In genomic region chr1:159821171-159821867, GRCh38 we compare ENCODE assay signal across 11 cellular contexts. TPM values are rescaled to one million over a fixed set of nuclear protein-coding genes. Genes with fewer than 3 reads are reported as not detected.
DNase-seq lines count a peak whose midpoint lies in the region; ATAC-seq and TF ChIP-seq lines count a peak whose summit lies in the region.
"Had no signal": no experiment of that assay in that cellular context is flagged by ENCODE, and none has a peak within 500 bp of the region (broad histone marks: within the 10 kb centered on the region; RNA-seq: fewer than 3 reads in every experiment).

No MANE protein-coding gene starts in this region.

- ATAC-seq in HG03520 (IDR thresholded peaks at IDR 0.05; ENCODE audit: unreplicated experiment) = peak; percentile 59
- peak; percentile 66 to 83 for ATAC-seq in lower lobe of right lung
- ATAC-seq in GM19035 (IDR thresholded peaks at IDR 0.05; ENCODE audit: unreplicated experiment) = no peak
- no peak for ATAC-seq in HG02763 (IDR thresholded peaks at IDR 0.05; ENCODE audit: unreplicated experiment)
- no peak for ATAC-seq in GM21515 (IDR thresholded peaks at IDR 0.05; ENCODE audit: unreplicated experiment)

- no peak overlapping the region for H3K4me3 ChIP-seq in lower lobe of right lung
- H3K4me3 ChIP-seq: adrenal gland had no signal

- H3K36me3 ChIP-seq in lower lobe of right lung = no peaks in the 10 kb centered on the region
- H3K36me3 ChIP-seq: adrenal gland had no signal

- H3K9me3 ChIP-seq in lower lobe of right lung = no peaks in the 10 kb centered on the region
- H3K9me3 ChIP-seq: adrenal gland had no signal

- peaks cover 17% of the 10 kb centered on the region for H3K4me1 ChIP-seq in lower lobe of right lung

- TF ChIP-seq CTCF in lower lobe of right lung (IDR thresholded peaks at IDR 0.05) = no peak

- H3K27me3 ChIP-seq in lower lobe of right lung (ENCODE audit: low read depth) = no peaks in the 10 kb centered on the region
- H3K27me3 ChIP-seq: adrenal gland had no signal

- no peak overlapping the region for H3K27ac ChIP-seq in lower lobe of right lung
- H3K27ac ChIP-seq: adrenal gland had no signal

- DNase-seq in GM03348 (ENCODE audit: low spot score) = peak; percentile 77
- DNase-seq in SW480 (ENCODE audit: low spot score) = peak; percentile 41
- peak; percentile 49 for DNase-seq in lower lobe of right lung
- no peak for DNase-seq in NCI-H2081 treated with DMSO at 0.1 percent for 48 hours (lab: John Stamatoyannopoulos, UW)
- DNase-seq: foreskin melanocyte; naive thymus-derived CD8-positive, alpha-beta T cell had no signal

- intact Hi-C loops in lower lobe of right lung (cut with DNase I) = no loop called here

RNA-seq across cellular contexts. Expression of gene SLAMF8, which starts 5.4 kb away (rescaled TPM):
- total RNA-seq in lower lobe of right lung = 51.2 TPM

RNA-seq across cellular contexts. Expression of gene FCRL6, which starts 19.2 kb away (rescaled TPM):
- 2.3 TPM for total RNA-seq in lower lobe of right lung

RNA-seq across cellular contexts. Expression of gene DUSP23, which starts 40.6 kb away (rescaled TPM):
- total RNA-seq in lower lobe of right lung = 55.5 TPM

RNA-seq across cellular contexts. Expression of gene VSIG8, which starts 41.1 kb away (rescaled TPM):
- total RNA-seq in lower lobe of right lung = 0.35 TPM
- total RNA-seq: naive thymus-derived CD8-positive, alpha-beta T cell had no signal

Comparison
In these comparisons a context has a peak if more than half of its experiments do, and no peak if none do; other contexts are left out.
1. ATAC-seq: peak in HG03520 (single experiment) and lower lobe of right lung (2 of 2); none in GM19035 (single experiment), HG02763 (single experiment) and GM21515 (single experiment).